ENCODE assay signal across 18 cellular contexts in genomic region chr5:129078247-129078646, GRCh38. TPM values are rescaled to one million over a fixed set of nuclear protein-coding genes. Genes with fewer than 3 reads are reported as not detected.
DNase-seq lines count a peak whose midpoint lies in the region; ATAC-seq and TF ChIP-seq lines count a peak whose summit lies in the region.
"Had no signal": no experiment of that assay in that cellular context is flagged by ENCODE, and none has a peak within 500 bp of the region (broad histone marks: within the 10 kb centered on the region; RNA-seq: fewer than 3 reads in every experiment).

No MANE protein-coding gene starts in this region.

- no peak for ATAC-seq in SK-N-SH treated with all-trans-retinoic acid at 6 μM for 48 hours
- no peak for ATAC-seq in gastroesophageal sphincter
- no peak for ATAC-seq in HG03565 (IDR thresholded peaks at IDR 0.05; ENCODE audit: unreplicated experiment)
- ATAC-seq: CD8-positive, alpha-beta T cell had no signal

- H3K9me3 ChIP-seq in SK-N-SH: no peaks in the 10 kb centered on the region
- H3K9me3 ChIP-seq in gastroesophageal sphincter: no peaks in the 10 kb centered on the region
- H3K9me3 ChIP-seq: BLaER1, Caco-2, HAP-1 had no signal

- H3K4me2 ChIP-seq in SK-N-SH: no peak overlapping the region
- H3K4me2 ChIP-seq: BLaER1 had no signal

- 44% methylated on average over 1 of the region's 1 CpG for WGBS in SK-N-SH (ENCODE audit: low lambda C conversion rate)
- WGBS in gastroesophageal sphincter (ENCODE audit: low coverage in 1 of 2), 2 donors: 13 to 25% methylated on average over 1 of the region's 1 CpG

- no peak overlapping the region for H2AFZ ChIP-seq in SK-N-SH (ENCODE audit: low read depth)

- H3K27me3 ChIP-seq in SK-N-SH (ENCODE audit: insufficient read depth): no peaks in the 10 kb centered on the region
- no peaks in the 10 kb centered on the region for H3K27me3 ChIP-seq in gastroesophageal sphincter
- H3K27me3 ChIP-seq: BLaER1 had no signal

- H3K9ac ChIP-seq in SK-N-SH: no peak overlapping the region
- H3K9ac ChIP-seq: BLaER1 had no signal

- TF ChIP-seq EP300 in SK-N-SH (IDR thresholded peaks at IDR 0.05; ENCODE audit: borderline replicate concordance in 1 of 2, low read depth in 1 of 2, low read length in 1 of 2) (no peak), gastroesophageal sphincter (IDR thresholded peaks at IDR 0.05) (no peak)

- H3K4me1 ChIP-seq in SK-N-SH (ENCODE audit: control insufficient read depth in 1 of 2, insufficient read depth in 2 of 2, low read depth in 1 of 2, low read length in 1 of 2) (peaks cover 0 to 30% of the 10 kb centered on the region in 2 experiments; a peak in 2 of 4 replicates), gastroesophageal sphincter (peaks cover 4 to 20% (median 5%) of the 10 kb centered on the region in 3 donors)
- H3K4me1 ChIP-seq: BLaER1, Caco-2, HAP-1 had no signal

- TF ChIP-seq CTCF in SK-N-SH (IDR thresholded peaks at IDR 0.05) (no peak), gastroesophageal sphincter (IDR thresholded peaks at IDR 0.05) (no peak)

- H3F3A ChIP-seq in SK-N-SH (replicated peaks; ENCODE audit: insufficient read depth): peaks cover 14% of the 10 kb centered on the region

- no peak for TF ChIP-seq RAD21 in SK-N-SH (IDR thresholded peaks at IDR 0.05; ENCODE audit: low read length)

- no peak for TF ChIP-seq POLR2A in gastroesophageal sphincter (IDR thresholded peaks at IDR 0.05)

- H3K79me2 ChIP-seq in SK-N-SH (ENCODE audit: insufficient read depth): no peaks in the 10 kb centered on the region

- POLR2A ChIA-PET in SK-N-SH (lab: Yijun Ruan, JAX): no interaction called here

- H3K36me3 ChIP-seq in SK-N-SH (replicated peaks in 1 of 2; ENCODE audit: control insufficient read depth in 1 of 2, insufficient read depth in 2 of 2, low read length in 1 of 2): no peaks in the 10 kb centered on the region
- H3K36me3 ChIP-seq in gastroesophageal sphincter: no peaks in the 10 kb centered on the region
- H3K36me3 ChIP-seq: BLaER1, HAP-1 had no signal

- DNase-seq in SK-N-SH: no peak
- peak; percentile 23 for DNase-seq in astrocyte of the hippocampus (ENCODE audit: low read depth, low spot score)
- DNase-seq in NCI-H748 treated with DMSO at 0.1 percent for 48 hours (lab: John Stamatoyannopoulos, UW): no peak
- no peak for DNase-seq in NCI-H1694 (lab: John Stamatoyannopoulos, UW)
- DNase-seq: Caco-2; CD4-positive, CD25-positive, alpha-beta regulatory T cell; CD8-positive, alpha-beta T cell; DMS153; DND-41; GOT3; HFFc6 had no signal

- H3K27ac ChIP-seq in SK-N-SH (ENCODE audit: low read depth in 2 of 2, low read length in 1 of 2) (peak overlapping the region; percentile 29 to 95; a peak in 2 of 4 replicates), gastroesophageal sphincter (peak overlapping the region; percentile 12 to 70 (median 54))
- H3K27ac ChIP-seq: 22Rv1, BLaER1, C4-2B had no signal

- H4K20me1 ChIP-seq in SK-N-SH (ENCODE audit: insufficient read depth): no peaks in the 10 kb centered on the region
- H4K20me1 ChIP-seq: BLaER1 had no signal

- CTCF ChIA-PET in SK-N-SH (lab: Yijun Ruan, JAX): interaction anchor here (1.9 kb wide), 1 partner anchor 17 kb away, joined by 9 read pairs; the partner anchor contains the start of gene ISOC1

- H3K4me3 ChIP-seq in SK-N-SH (ENCODE audit: low read depth in 2 of 2, low read length in 1 of 2) (no peak overlapping the region), gastroesophageal sphincter (no peak overlapping the region)
- H3K4me3 ChIP-seq: BLaER1, HAP-1 had no signal

- no peaks in the 10 kb centered on the region for H3K9me2 ChIP-seq in SK-N-SH

TF ChIP-seq in SK-N-SH, 30 proteins besides CTCF, POLR2A, EP300 and RAD21:
- no peak for TF ChIP-seq NRF1 (IDR thresholded peaks at IDR 0.05; ENCODE audit: low read depth, low read length)

TF ChIP-seq in SK-N-SH treated with all-trans-retinoic acid at 6 μM for 48 hours, 23 proteins besides CTCF, POLR2A, EP300 and RAD21:
- TF ChIP-seq CSDC2 (CRISPR knock-in tag; IDR thresholded peaks at IDR 0.05) (no peak), ZNF8 (CRISPR knock-in tag; IDR thresholded peaks at IDR 0.05) (no peak), ISL1 (CRISPR knock-in tag; IDR thresholded peaks at IDR 0.05) (no peak), ARNTL (CRISPR knock-in tag; IDR thresholded peaks at IDR 0.05; ENCODE audit: borderline replicate concordance, low read depth) (no peak), TCF4 (CRISPR knock-in tag; IDR thresholded peaks at IDR 0.05; ENCODE audit: borderline replicate concordance) (no peak), ESRRG (CRISPR knock-in tag; IDR thresholded peaks at IDR 0.05) (no peak)

RNA-seq across cellular contexts. Expression of gene ISOC1, which starts 16.3 kb away (rescaled TPM):
- 20.6 and 26.2 TPM in 2 replicates for polyA plus RNA-seq in SK-N-SH (2012; rRNA removed)
- 38.5 and 40.4 TPM in 2 replicates for polyA plus RNA-seq in SK-N-SH (2012; cell fraction: cytosol; rRNA removed)
- polyA plus RNA-seq in SK-N-SH (2012; cell fraction: nucleus; rRNA removed): 7.5 and 9.4 TPM in 2 replicates
- 100 to 1,000 TPM in 1 of 4 donors, 10 to 100 TPM in 3; 31.2 to 149 (median 82.5) TPM for total RNA-seq in gastroesophageal sphincter
